In the genomic region with DNA sequence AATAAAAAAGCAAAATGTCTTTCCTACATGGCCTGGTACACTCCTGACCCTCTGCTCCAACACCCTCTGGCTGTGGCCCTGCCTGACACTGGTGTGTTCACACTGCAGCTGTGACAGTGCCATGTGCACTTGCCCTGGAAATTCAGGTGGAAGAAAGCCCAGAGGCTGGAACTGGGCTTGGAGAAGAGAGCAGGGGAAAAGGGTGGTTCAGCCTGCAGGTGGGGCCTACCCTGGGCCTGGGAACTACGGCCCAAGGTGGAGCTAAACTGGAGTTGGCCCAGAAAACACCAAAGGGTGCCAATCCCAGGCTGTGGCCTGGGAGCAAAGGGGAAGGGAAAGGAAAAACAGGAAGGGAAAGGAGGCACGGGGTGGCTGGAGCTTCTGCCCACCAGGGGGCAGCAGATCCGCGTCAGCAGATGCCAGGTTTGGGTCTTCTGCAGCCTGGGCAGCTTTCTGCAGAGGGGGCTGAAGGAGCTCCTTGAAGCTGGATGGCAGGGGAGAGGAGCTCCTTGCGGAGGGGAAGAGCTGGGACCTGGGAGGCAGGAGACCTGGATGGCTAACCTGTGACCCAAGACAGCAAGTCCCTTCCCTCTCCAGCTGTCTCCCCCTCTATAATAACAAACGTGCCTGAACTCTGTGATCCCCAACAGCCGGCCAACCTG, we compare ENCODE assay signal across 8 cellular contexts. TPM values are rescaled to one million over a fixed set of nuclear protein-coding genes. Genes with fewer than 3 reads are reported as not detected.
DNase-seq lines count a peak whose midpoint lies in the region; ATAC-seq, FAIRE-seq and TF ChIP-seq lines count a peak whose summit lies in the region.

No MANE protein-coding gene starts in this region.

- TF ChIP-seq POLR2A in GM12891 (IDR thresholded peaks at IDR 0.05; ENCODE audit: low read depth, low read length) = no peak

- DNase-seq in AG09309 (ENCODE audit: low read depth) (no peak), GM12891 (ENCODE audit: insufficient read length, low spot score) (peak; percentile 77), NCI-H1694 treated with DMSO at 0.1 percent for 48 hours (lab: John Stamatoyannopoulos, UW) (peak; percentile 34), ecto neural progenitor cell (ENCODE audit: low spot score) (peak; percentile 84), medulla oblongata (ENCODE audit: extremely low spot score) (peak; percentile 69)
- DNase-seq in activated CD4-positive, alpha-beta T cell treated with anti-CD3 and anti-CD28 coated beads, Interleukin-2, amount 50 U/mL, for 4 hours = peak; percentile 67 to 70
- peak; percentile 53 to 55 for DNase-seq in stimulated activated CD8-positive, alpha-beta memory T cell treated with anti-CD3 and anti-CD28 coated beads, Interleukin-2, amount 100 ng/mL, for 1 hour (ENCODE audit: low read depth in 2 of 2)

- no peak for ATAC-seq in HG02885 (IDR thresholded peaks at IDR 0.05; ENCODE audit: poor library complexity, unreplicated experiment)

- peak; percentile 47 for FAIRE-seq in GM12891 (lab: Jason Lieb, UNC)

- H3K4me3 ChIP-seq in AG09309 (ENCODE audit: control insufficient read depth, low read depth, low read length) = no peak overlapping the region

- peak; percentile 92 for TF ChIP-seq CTCF in AG09309 (IDR thresholded peaks at IDR 0.05; ENCODE audit: control insufficient read depth, insufficient read depth, low read depth, low read length, missing control alignments)

TF ChIP-seq in GM12891, 5 proteins besides CTCF, POLR2A, EP300 and RAD21:
- TF ChIP-seq PAX5 (IDR thresholded peaks at IDR 0.05; ENCODE audit: insufficient read depth, low read length, severe bottlenecking) (no peak), POU2F2 (IDR thresholded peaks at IDR 0.05; ENCODE audit: low read depth, low read length) (0 out of 2 replicates have a peak, but pooled peaks have one; percentile 43), TAF1 (IDR thresholded peaks at IDR 0.05; ENCODE audit: low read depth, low read length) (no peak), SPI1 (IDR thresholded peaks at IDR 0.05; ENCODE audit: low read depth, low read length) (peak; percentile 72), POLR2AphosphoS5 (IDR thresholded peaks at IDR 0.05; ENCODE audit: low read depth, low read length) (no peak)

RNA-seq across cellular contexts. Expression of a gene that starts 15.4 kb away (rescaled TPM):
- polyA plus RNA-seq in GM12891 (2012; ENCODE audit: low read depth, missing spikeins) = 21.2 TPM

RNA-seq across cellular contexts. Expression of a gene that starts 18.3 kb away (rescaled TPM):
- polyA plus RNA-seq in GM12891 (2012; ENCODE audit: low read depth, missing spikeins) = 11.4 TPM
